Comparison of ENCODE assay signal across 23 cellular contexts in the genomic region with DNA sequence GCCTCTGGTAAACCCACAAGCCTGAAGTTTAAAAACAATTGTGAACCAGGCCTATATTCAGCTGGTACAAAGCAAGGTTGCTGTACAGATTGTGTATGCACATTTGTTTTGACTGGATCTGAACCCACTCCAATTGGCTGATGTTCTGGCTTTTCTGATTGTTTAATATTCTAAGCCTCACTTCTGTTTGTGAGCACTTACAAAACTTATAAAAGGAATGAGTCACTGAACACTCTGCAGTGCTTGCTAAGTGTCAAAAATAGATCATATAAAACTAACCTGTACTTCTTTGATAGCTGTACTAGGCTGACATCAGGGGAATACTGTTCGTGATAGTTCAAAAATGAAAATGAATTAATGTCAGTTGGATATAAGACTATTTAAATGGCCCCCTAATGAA. TPM values are rescaled to one million over a fixed set of nuclear protein-coding genes. Genes with fewer than 3 reads are reported as not detected.
A peak's percentile ranks its signal among the peaks of the same experiment; 100 is the strongest.
DNase-seq lines count a peak whose midpoint lies in the region; ATAC-seq and TF ChIP-seq lines count a peak whose summit lies in the region.
"Had no signal": no experiment of that assay in that cellular context is flagged by ENCODE, and none has a peak within 500 bp of the region (broad histone marks: within the 10 kb centered on the region; RNA-seq: fewer than 3 reads in every experiment).

No MANE protein-coding gene starts in this region.

- no peak overlapping the region for H3K27ac ChIP-seq in left lung
- H3K27ac ChIP-seq in aorta (ENCODE audit: low read depth in 1 of 2, low read length in 2 of 2), result no peak overlapping the region
- H3K27ac ChIP-seq: body of pancreas, prostate gland had no signal

- H3K4me3 ChIP-seq in left lung (no peak overlapping the region), aorta (ENCODE audit: low read length in 2 of 2) (no peak overlapping the region), BE2C (ENCODE audit: low read depth, low read length) (no peak overlapping the region)
- H3K4me3 ChIP-seq: body of pancreas, prostate gland had no signal

- H3K9me3 ChIP-seq in left lung, result no peaks in the 10 kb centered on the region
- H3K9me3 ChIP-seq in aorta (ENCODE audit: control insufficient read depth, low read length), result no peaks in the 10 kb centered on the region
- no peaks in the 10 kb centered on the region for H3K9me3 ChIP-seq in BE2C
- H3K9me3 ChIP-seq: body of pancreas, prostate gland had no signal

- H3K4me1 ChIP-seq in left lung (no peaks in the 10 kb centered on the region), aorta (ENCODE audit: control insufficient read depth in 1 of 2, insufficient read depth in 2 of 2, low read length in 2 of 2) (peaks cover 3 to 22% of the 10 kb centered on the region in 2 donors), BE2C (no peaks in the 10 kb centered on the region)
- H3K4me1 ChIP-seq: body of pancreas, prostate gland had no signal

- DNase-seq in Right ventricle myocardium superior, result no peak
- DNase-seq in cardiac septum (ENCODE audit: low spot score), result no peak
- peak; percentile 27 for DNase-seq in dermis blood vessel endothelial cell
- no peak for DNase-seq in left lung
- no peak for DNase-seq in aorta
- DNase-seq in UCSD-AML1 (lab: John Stamatoyannopoulos, UW; ENCODE audit: unreplicated experiment), result no peak
- DNase-seq in BE2C, result no peak
- DNase-seq in NCI-H2081 (lab: John Stamatoyannopoulos, UW), result no peak
- DNase-seq: activated B cell treated with CpG ODN at 0.5 μM for 24 hours; activated CD4-positive, alpha-beta memory T cell treated with anti-CD3 and anti-CD28 coated beads, Interleukin-2, amount 10 ng/mL, durations not matched to agents 7 days and 5 days; activated naive CD4-positive, alpha-beta T cell treated with anti-CD3 and anti-CD28 coated beads, Interleukin-2, amount 50 U/mL, for 16 hours; activated T-cell treated with anti-CD3 and anti-CD28 coated beads, Interleukin-2, amount 50 U/mL, for 24 hours; body of pancreas; CD4-positive, alpha-beta T cell; DMS79; NCI-H1092; NCI-H526 treated with DMSO at 0.1 percent for 48 hours; nephron progenitor cell had no signal

- H3K36me3 ChIP-seq in left lung (no peaks in the 10 kb centered on the region), aorta (ENCODE audit: control insufficient read depth in 1 of 2, insufficient read depth in 2 of 2, low read length in 1 of 2) (no peaks in the 10 kb centered on the region), BE2C (no peaks in the 10 kb centered on the region)
- H3K36me3 ChIP-seq: prostate gland had no signal

- H3K27me3 ChIP-seq in left lung (no peaks in the 10 kb centered on the region), aorta (ENCODE audit: control insufficient read depth in 1 of 2, insufficient read depth in 2 of 2, low read length in 1 of 2) (no peaks in the 10 kb centered on the region), BE2C (no peaks in the 10 kb centered on the region)
- H3K27me3 ChIP-seq: body of pancreas had no signal

- TF ChIP-seq CTCF in left lung (IDR thresholded peaks at IDR 0.05), result no peak
- no peak for TF ChIP-seq CTCF in BE2C (IDR thresholded peaks at IDR 0.05; ENCODE audit: low read depth, low read length)

- WGBS in aorta, 2 donors, result 0 to 8% methylated on average over 1 of the region's 1 CpG

- intact Hi-C loops in Right ventricle myocardium superior (cut with DNase I), result no loop called here
- intact Hi-C loops in cardiac septum (cut with DNase I), result no loop called here
- intact Hi-C loops in left lung (cut with DNase I), result no loop called here
- intact Hi-C loops in aorta (cut with DNase I), result loop anchor here in 1 of 2 donors (10.0 kb wide), 1 partner anchor 50 kb away; no protein-coding TSS in a partner anchor

- ATAC-seq in Right ventricle myocardium superior (ENCODE audit: poor library complexity) (peak; percentile 34), left lung (peak; percentile 81), aorta (ENCODE audit: low FRiP score) (peak; percentile 49)
- ATAC-seq: body of pancreas; stimulated activated effector memory CD8-positive, alpha-beta T cell treated with anti-CD3 and anti-CD28 coated beads, Interleukin-12 subunit alpha, Interleukin-12 subunit beta, amount 100 ng/mL, for 72 hours had no signal

RNA-seq across cellular contexts. Expression of a gene that starts 12.1 kb away (rescaled TPM):
- total RNA-seq in Right ventricle myocardium superior (20.8 TPM), cardiac septum (87.3 TPM), dermis blood vessel endothelial cell (0.05 and 0.34 TPM in 2 replicates), left lung (10 to 100 TPM in 1 of 2 donors, 1 to 10 TPM in 1; 6.6 to 14.7 TPM), aorta (10 to 100 TPM; 22.5 to 39.3 TPM)
- 10 to 100 TPM; 22.9 to 67.0 TPM for polyA plus RNA-seq in aorta
- polyA plus RNA-seq in BE2C (2012; ENCODE audit: insufficient read depth, insufficient read length, low read depth), result 3.7 TPM
- total RNA-seq: activated B cell treated with CpG ODN at 0.5 μM for 24 hours; activated CD4-positive, alpha-beta memory T cell treated with anti-CD3 and anti-CD28 coated beads, Interleukin-2, amount 10 ng/mL, durations not matched to agents 7 days and 5 days; CD4-positive, alpha-beta T cell; epithelial cell of proximal tubule; OCI-LY7; T-helper 1 cell treated with Interleukin-12 subunit alpha and Interleukin-12 subunit beta and Interleukin-4 antibody, amounts not matched to agents 30 ng/mL and 1 ng/mL, for 36 hours had no signal
